23 cellular contexts compared by ENCODE assay signal in the genomic region with DNA sequence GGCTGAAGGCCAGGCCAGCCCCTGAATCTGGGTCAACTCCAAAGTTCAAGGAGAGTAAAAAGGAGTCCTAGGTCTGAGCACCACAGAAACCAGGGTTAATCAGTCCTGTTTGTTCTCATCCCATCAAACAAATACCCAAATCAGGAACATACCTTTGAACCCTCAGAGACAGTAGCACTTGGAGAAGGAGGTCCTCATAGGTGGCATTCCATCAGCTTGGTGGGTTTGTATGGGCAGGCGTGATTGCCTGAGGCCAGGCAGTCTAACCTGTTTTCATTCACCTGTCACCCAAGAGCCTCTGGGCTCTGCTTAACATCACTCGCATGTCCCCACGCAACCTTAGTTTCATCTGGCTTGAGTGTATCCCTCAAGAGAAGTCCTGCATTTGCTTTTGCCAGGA. TPM values are rescaled to one million over a fixed set of nuclear protein-coding genes. Genes with fewer than 3 reads are reported as not detected.
DNase-seq lines count a peak whose midpoint lies in the region; ATAC-seq and TF ChIP-seq lines count a peak whose summit lies in the region.
"Had no signal": no experiment of that assay in that cellular context is flagged by ENCODE, and none has a peak within 500 bp of the region (broad histone marks: within the 10 kb centered on the region; RNA-seq: fewer than 3 reads in every experiment).

No MANE protein-coding gene starts in this region.

- no peak overlapping the region for H3K14ac ChIP-seq in mesenchymal stem cell (ENCODE audit: low read length in 2 of 2)

- no peak overlapping the region for H3K4me3 Mint-ChIP-seq in Caco-2 (ENCODE audit: unreplicated experiment)
- H3K4me3 Mint-ChIP-seq: CD14-positive monocyte; CD4-positive, alpha-beta memory T cell; CD4-positive, CD25-positive, alpha-beta regulatory T cell; CD8-positive, alpha-beta memory T cell had no signal

- peaks cover 5% of the 10 kb centered on the region for H3K4me1 ChIP-seq in cardiac muscle cell (ENCODE audit: low read depth)
- no peaks in the 10 kb centered on the region for H3K4me1 ChIP-seq in Caco-2
- H3K4me1 ChIP-seq in mesenchymal stem cell (ENCODE audit: control insufficient read depth, insufficient read depth, low read depth, low read length), result no peaks in the 10 kb centered on the region
- H3K4me1 ChIP-seq: BE2C, BLaER1 had no signal

- ATAC-seq in left cardiac atrium (no peak), left ventricle myocardium superior (peak; percentile 84), GM19467 (IDR thresholded peaks at IDR 0.05; ENCODE audit: unreplicated experiment) (no peak)
- ATAC-seq: GM12878 had no signal

- H3K18ac ChIP-seq in mesenchymal stem cell (ENCODE audit: low read depth in 1 of 2, low read length in 2 of 2), result no peak overlapping the region

- H3K4me3 ChIP-seq in cardiac muscle cell, result no peak overlapping the region
- H3K4me3 ChIP-seq in Caco-2 (ENCODE audit: low read depth, low read length), result no peak overlapping the region
- H3K4me3 ChIP-seq in mesenchymal stem cell (ENCODE audit: insufficient read depth in 1 of 2, low read depth in 1 of 2, low read length in 2 of 2), result no peak overlapping the region
- H3K4me3 ChIP-seq: BLaER1, GM12878 had no signal

- no peaks in the 10 kb centered on the region for H3K27me3 Mint-ChIP-seq in Caco-2 (ENCODE audit: insufficient read depth, unreplicated experiment)

- H3K23ac ChIP-seq in mesenchymal stem cell (ENCODE audit: low read length in 2 of 2), result no peak overlapping the region

- intact Hi-C loops in left cardiac atrium (cut with DNase I), result no loop called here
- intact Hi-C loops in left ventricle myocardium superior (cut with micrococcal nuclease), result no loop called here
- intact Hi-C loops in cardiac septum (cut with DNase I), result no loop called here
- intact Hi-C loops in Caco-2 (cut with micrococcal nuclease; ENCODE audit: unreplicated experiment), result no loop called here

- H3K79me1 ChIP-seq in mesenchymal stem cell (replicated peaks; ENCODE audit: low read length, poor library complexity, severe bottlenecking), result no peaks in the 10 kb centered on the region

- H3K27ac Mint-ChIP-seq in Caco-2 (ENCODE audit: unreplicated experiment), result no peak overlapping the region
- H3K27ac Mint-ChIP-seq: CD14-positive monocyte; CD4-positive, alpha-beta memory T cell; CD4-positive, CD25-positive, alpha-beta regulatory T cell; CD8-positive, alpha-beta memory T cell had no signal

- peak in 1 of 2 donors; percentile 29 for DNase-seq in cardiac muscle cell (ENCODE audit: low read depth in 1 of 2, low spot score in 1 of 2)
- DNase-seq in left cardiac atrium, result no peak
- no peak for DNase-seq in left ventricle myocardium superior
- no peak for DNase-seq in cardiac septum (ENCODE audit: low spot score)
- peak; percentile 32 to 62 for DNase-seq in Caco-2
- DNase-seq in ELF-1 (ENCODE audit: low read depth, low spot score), result peak; percentile 91
- DNase-seq in mesenchymal stem cell, result no peak
- DNase-seq: 8988T; ACHN; BE2C; C1 segment of cervical spinal cord; Calu3; CD4-positive, alpha-beta memory T cell; CD4-positive, CD25-positive, alpha-beta regulatory T cell; CD8-positive, alpha-beta memory T cell; COR-L47; DMS79 treated with DMSO at 0.1 percent for 48 hours; GDM1 had no signal

- H3K36me3 ChIP-seq in cardiac muscle cell (no peaks in the 10 kb centered on the region), Caco-2 (ENCODE audit: control insufficient read depth, insufficient read depth, low read length) (no peaks in the 10 kb centered on the region), mesenchymal stem cell (ENCODE audit: control insufficient read depth in 1 of 2, insufficient read depth in 2 of 2, low read depth in 1 of 2, low read length in 2 of 2) (no peaks in the 10 kb centered on the region)
- H3K36me3 ChIP-seq: BE2C, BLaER1 had no signal

- no peaks in the 10 kb centered on the region for H3K9me3 Mint-ChIP-seq in Caco-2 (ENCODE audit: unreplicated experiment)
- H3K9me3 Mint-ChIP-seq: CD4-positive, alpha-beta memory T cell; CD8-positive, alpha-beta memory T cell had no signal

- H2BK120ac ChIP-seq in mesenchymal stem cell (ENCODE audit: low read depth, low read length), result no peak overlapping the region

- H2AFZ ChIP-seq in mesenchymal stem cell (ENCODE audit: low read depth, low read length), result no peak overlapping the region

- no TSS peak for BruUV-seq in Caco-2 (replicated peaks; lab: Mats Ljungman, UMichigan)

- WGBS in mesenchymal stem cell, result 100% methylated on average over 3 of the region's 3 CpGs

- H3K9ac ChIP-seq in mesenchymal stem cell (ENCODE audit: low read length), result no peak overlapping the region
- H3K9ac ChIP-seq: BLaER1 had no signal

- H3K4me1 Mint-ChIP-seq in Caco-2 (ENCODE audit: low read depth, unreplicated experiment), result peaks cover 5% of the 10 kb centered on the region
- H3K4me1 Mint-ChIP-seq: CD14-positive monocyte; CD4-positive, alpha-beta memory T cell; CD4-positive, CD25-positive, alpha-beta regulatory T cell; CD8-positive, alpha-beta memory T cell had no signal

- no peak overlapping the region for H2BK5ac ChIP-seq in mesenchymal stem cell (ENCODE audit: low read depth, low read length, poor library complexity, severe bottlenecking)

- H4K91ac ChIP-seq in mesenchymal stem cell (ENCODE audit: low read length), result no peak overlapping the region

- no peak overlapping the region for H2AK5ac ChIP-seq in mesenchymal stem cell (ENCODE audit: low read length, severe bottlenecking)

- POLR2A ChIA-PET in Caco-2 (lab: Charles Lee), result no interaction called here

- H3K27ac ChIP-seq in cardiac muscle cell, result peak overlapping the region; percentile 48
- H3K27ac ChIP-seq in mesenchymal stem cell (ENCODE audit: low read length, poor library complexity, severe bottlenecking), result no peak overlapping the region
- H3K27ac ChIP-seq: BLaER1 had no signal

- TF ChIP-seq CTCF in cardiac muscle cell (IDR thresholded peaks at IDR 0.05; ENCODE audit: low read depth, low read length), result no peak
- TF ChIP-seq CTCF in Caco-2 (IDR thresholded peaks at IDR 0.05; ENCODE audit: insufficient read depth in 1 of 2, low read depth in 1 of 2, low read length in 1 of 2, severe bottlenecking in 1 of 2, unreplicated experiment in 1 of 2), result no peak

- H2BK12ac ChIP-seq in mesenchymal stem cell (ENCODE audit: low read length in 2 of 2), result no peak overlapping the region

- H3K36me3 Mint-ChIP-seq in Caco-2 (ENCODE audit: insufficient read depth, unreplicated experiment), result no peaks in the 10 kb centered on the region
- H3K36me3 Mint-ChIP-seq: CD14-positive monocyte; CD4-positive, alpha-beta memory T cell; CD4-positive, CD25-positive, alpha-beta regulatory T cell; CD8-positive, alpha-beta memory T cell had no signal

- H2BK15ac ChIP-seq in mesenchymal stem cell (ENCODE audit: low read depth, poor library complexity, severe bottlenecking), result no peak overlapping the region

- H3K9me3 ChIP-seq in cardiac muscle cell (ENCODE audit: low read depth) (no peaks in the 10 kb centered on the region), Caco-2 (no peaks in the 10 kb centered on the region), mesenchymal stem cell (ENCODE audit: control insufficient read depth, low read length) (no peaks in the 10 kb centered on the region)
- H3K9me3 ChIP-seq: BE2C, BLaER1 had no signal

- no peak overlapping the region for H3K4me2 ChIP-seq in mesenchymal stem cell (ENCODE audit: low read length, poor library complexity, severe bottlenecking)
- H3K4me2 ChIP-seq: BLaER1 had no signal

- H4K8ac ChIP-seq in mesenchymal stem cell (ENCODE audit: low read length), result no peak overlapping the region

- CTCF ChIA-PET in Caco-2 (lab: Charles Lee), result no interaction called here

- H3K27me3 ChIP-seq in cardiac muscle cell (no peaks in the 10 kb centered on the region), Caco-2 (replicated peaks; ENCODE audit: control insufficient read depth, insufficient read depth, low read length) (no peaks in the 10 kb centered on the region), mesenchymal stem cell (ENCODE audit: control insufficient read depth in 1 of 2, insufficient read depth in 1 of 2, low read length in 2 of 2) (peaks cover 0 to 5% of the 10 kb centered on the region in 2 experiments)
- H3K27me3 ChIP-seq: BE2C, BLaER1 had no signal

- no peak overlapping the region for H3K4ac ChIP-seq in mesenchymal stem cell (ENCODE audit: low read depth in 1 of 2, low read length in 2 of 2)

RNA-seq across cellular contexts. Expression of a gene that starts 17.5 kb away (rescaled TPM):
- total RNA-seq in cardiac muscle cell (4.7 and 9.1 TPM in 2 replicates), left cardiac atrium (10 to 100 TPM in 1 of 2 donors, 1 to 10 TPM in 1; 8.8 to 12.5 TPM), left ventricle myocardium superior (9.9 TPM), cardiac septum (11.2 TPM), Caco-2 (2022) (21.7 and 22.0 TPM in 2 replicates)
- polyA plus RNA-seq in cardiac muscle cell, result 20.5 and 29.4 TPM in 2 replicates
- 15.2 TPM for polyA plus RNA-seq in mesenchymal stem cell (2013, experiment 1 of 2)
- 15.6 TPM for polyA plus RNA-seq in mesenchymal stem cell (2013, experiment 2 of 2)

RNA-seq across cellular contexts. Expression of a gene that starts 33.9 kb away (rescaled TPM):
- 0.63 and 1.1 TPM in 2 replicates for total RNA-seq in cardiac muscle cell
- 1.1 and 1.5 TPM in 2 replicates for polyA plus RNA-seq in cardiac muscle cell
- under 1 TPM; 0.35 to 0.79 TPM for total RNA-seq in left cardiac atrium
- 0.57 TPM for total RNA-seq in left ventricle myocardium superior
- 0.97 TPM for total RNA-seq in cardiac septum
- total RNA-seq in Caco-2 (2022), result 3.7 and 3.9 TPM in 2 replicates
- polyA plus RNA-seq in mesenchymal stem cell (2013, experiment 1 of 2), result 1.6 TPM
- polyA plus RNA-seq in mesenchymal stem cell (2013, experiment 2 of 2), result 1.6 TPM
- total RNA-seq: G401 had no signal

Comparison
In these comparisons a context has a peak if more than half of its experiments do, and no peak if none do; other contexts are left out.
1. DNase-seq: peak in Caco-2 (2 of 2) and ELF-1 (single experiment); none in left cardiac atrium (single experiment), left ventricle myocardium superior (single experiment), cardiac septum (single experiment) and mesenchymal stem cell (single experiment).